20 cellular contexts compared by ENCODE assay signal in the genomic region with DNA sequence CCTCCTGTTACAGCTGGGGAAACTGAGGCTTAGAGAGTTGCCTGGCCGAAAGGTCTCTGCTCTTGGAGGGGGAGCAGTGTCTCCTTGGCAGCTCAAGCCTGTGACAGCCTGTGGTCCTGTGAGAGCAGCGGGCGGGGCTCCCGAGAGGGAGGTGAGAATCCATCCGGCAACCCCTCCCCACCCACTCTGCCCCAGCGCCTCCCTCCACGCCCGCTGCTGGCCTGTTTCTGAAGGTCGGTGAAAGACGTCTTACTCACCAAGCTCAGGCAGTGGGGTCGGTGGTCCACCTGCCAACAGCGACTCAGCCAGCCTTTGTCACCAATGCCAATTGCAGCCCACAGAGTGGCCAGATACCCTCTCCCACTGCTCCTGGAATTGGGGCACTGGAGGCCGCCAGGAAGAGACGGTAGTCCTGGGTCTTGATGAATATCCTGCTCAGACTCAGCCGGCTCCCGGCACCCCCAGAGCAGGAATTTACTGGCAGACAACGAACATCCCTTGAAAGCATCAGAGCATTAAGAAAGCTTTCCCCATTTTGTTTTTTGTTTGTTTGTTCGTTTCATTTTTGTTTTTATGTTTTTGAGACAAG. TPM values are rescaled to one million over a fixed set of nuclear protein-coding genes. Genes with fewer than 3 reads are reported as not detected.
A peak's percentile ranks its signal among the peaks of the same experiment; 100 is the strongest.
DNase-seq lines count a peak whose midpoint lies in the region; ATAC-seq and TF ChIP-seq lines count a peak whose summit lies in the region.
"Had no signal": no experiment of that assay in that cellular context is flagged by ENCODE, and none has a peak within 500 bp of the region (broad histone marks: within the 10 kb centered on the region; RNA-seq: fewer than 3 reads in every experiment).

No MANE protein-coding gene starts in this region.

- peak overlapping the region; percentile 63 for H3K9ac ChIP-seq in neuronal stem cell (ENCODE audit: low read depth, low read length, poor library complexity)

- no peak overlapping the region for H3K4me2 ChIP-seq in neuronal stem cell (ENCODE audit: insufficient read depth, low read length, poor library complexity, severe bottlenecking)

- no peak overlapping the region for H2BK12ac ChIP-seq in neuronal stem cell (ENCODE audit: low read length)

- no peak overlapping the region for H3K4me3 ChIP-seq in RWPE2 (ENCODE audit: severe bottlenecking)
- H3K4me3 ChIP-seq in neuronal stem cell (ENCODE audit: low read length in 2 of 2), result no peak overlapping the region
- H3K4me3 ChIP-seq: colonic mucosa, lung, skin epidermis, suprapubic skin had no signal

- H2BK5ac ChIP-seq in neuronal stem cell (ENCODE audit: low read length), result peak overlapping the region; percentile 68

- no CpG with 5 or more reads among the region's 18 CpGs for WGBS in neuronal stem cell (ENCODE audit: extremely low coverage in 2 of 2, insufficient read length in 2 of 2, insufficient replicate concordance in 1 of 2), 2 donors

- peak overlapping the region; percentile 66 for H3K4ac ChIP-seq in neuronal stem cell (ENCODE audit: low read length)

- no peaks in the 10 kb centered on the region for H3K9me3 ChIP-seq in RWPE2 (ENCODE audit: severe bottlenecking)
- peaks cover 0 to 4% of the 10 kb centered on the region in 2 donors for H3K9me3 ChIP-seq in neuronal stem cell (replicated peaks in 1 of 2; ENCODE audit: control insufficient read depth in 2 of 2, insufficient read depth in 1 of 2, low read depth in 1 of 2, low read length in 2 of 2)
- H3K9me3 ChIP-seq: colonic mucosa, suprapubic skin had no signal

- no peak overlapping the region for H2BK120ac ChIP-seq in neuronal stem cell (ENCODE audit: low read depth, low read length)

- no peak overlapping the region for H3K14ac ChIP-seq in neuronal stem cell (ENCODE audit: low read length)

- no peak overlapping the region for H3K27ac Mint-ChIP-seq in stimulated activated memory B cell treated with anti-CD40 and anti-IgM and Interleukin-4, amounts not matched to agents 10 μg/mL and 1 μg/mL and 100 μg/mL, for 72 hours
- H3K27ac Mint-ChIP-seq: IgD-negative memory B cell had no signal

- no peak overlapping the region for H4K8ac ChIP-seq in neuronal stem cell (ENCODE audit: low read depth, low read length)

- H2AFZ ChIP-seq in neuronal stem cell (ENCODE audit: low read length), result no peak overlapping the region

- H3K27me3 ChIP-seq in RWPE2 (ENCODE audit: insufficient read depth, poor library complexity, severe bottlenecking) (no peaks in the 10 kb centered on the region), neuronal stem cell (ENCODE audit: control insufficient read depth in 3 of 3, insufficient read depth in 3 of 3, low read depth in 1 of 3, low read length in 3 of 3) (no peaks in the 10 kb centered on the region)
- H3K27me3 ChIP-seq: colonic mucosa, suprapubic skin had no signal

- no peaks in the 10 kb centered on the region for H3K36me3 Mint-ChIP-seq in stimulated activated memory B cell treated with anti-CD40 and anti-IgM and Interleukin-4, amounts not matched to agents 10 μg/mL and 1 μg/mL and 100 μg/mL, for 72 hours
- H3K36me3 Mint-ChIP-seq: IgD-negative memory B cell had no signal

- peak overlapping the region; percentile 53 for H4K91ac ChIP-seq in neuronal stem cell (ENCODE audit: low read depth, low read length, poor library complexity)

- peaks cover 4% of the 10 kb centered on the region for H3K79me1 ChIP-seq in neuronal stem cell (ENCODE audit: low read depth, low read length)

- peak; percentile 44 for DNase-seq in Daoy (ENCODE audit: low read depth)
- DNase-seq in RWPE2 (ENCODE audit: low spot score), result no peak
- no peak for DNase-seq in epithelial cell of prostate (ENCODE audit: low read depth, low spot score)
- DNase-seq in neuronal stem cell (ENCODE audit: low spot score), result no peak
- DNase-seq in RKO (ENCODE audit: low spot score), result no peak
- DNase-seq in NCI-H446 treated with DMSO at 0.1 percent for 48 hours (lab: John Stamatoyannopoulos, UW), result no peak
- no peak for DNase-seq in NCI-H748 (lab: John Stamatoyannopoulos, UW; ENCODE audit: unreplicated experiment)
- DNase-seq: activated CD4-positive, alpha-beta T cell treated with anti-CD3 and anti-CD28 coated beads for 4 hours; activated T-cell treated with anti-CD3 and anti-CD28 coated beads, Interleukin-2, amount 50 U/mL, for 4 hours; colonic mucosa; NCI-H1417; NCI-H2081 treated with DMSO at 0.1 percent for 48 hours; stimulated activated CD4-positive, alpha-beta T cell treated with anti-CD3 and anti-CD28 coated beads, Interleukin-1b, Interleukin-23, amount 100 ng/mL, for 48 hours had no signal

- no peak overlapping the region for H3K4me3 Mint-ChIP-seq in stimulated activated memory B cell treated with anti-CD40 and anti-IgM and Interleukin-4, amounts not matched to agents 10 μg/mL and 1 μg/mL and 100 μg/mL, for 72 hours
- H3K4me3 Mint-ChIP-seq: activated T-cell treated with anti-CD3 and anti-CD28 coated beads, Interleukin-2, amount 50 U/mL, for 4 hours; IgD-negative memory B cell had no signal

- H3K27me3 Mint-ChIP-seq in stimulated activated memory B cell treated with anti-CD40 and anti-IgM and Interleukin-4, amounts not matched to agents 10 μg/mL and 1 μg/mL and 100 μg/mL, for 72 hours, result no peaks in the 10 kb centered on the region
- H3K27me3 Mint-ChIP-seq: IgD-negative memory B cell had no signal

- ATAC-seq in RWPE2 (ENCODE audit: low read depth), result no peak
- ATAC-seq in stimulated activated memory B cell treated with anti-CD40 and anti-IgM and Interleukin-4, amounts not matched to agents 10 μg/mL and 1 μg/mL and 100 μg/mL, for 72 hours, result no peak
- ATAC-seq: activated T-cell treated with anti-CD3 and anti-CD28 coated beads, Interleukin-2, amount 50 U/mL, for 4 hours; Panc1 had no signal

- no peaks in the 10 kb centered on the region for H3K4me1 Mint-ChIP-seq in stimulated activated memory B cell treated with anti-CD40 and anti-IgM and Interleukin-4, amounts not matched to agents 10 μg/mL and 1 μg/mL and 100 μg/mL, for 72 hours

- H3K36me3 ChIP-seq in RWPE2 (ENCODE audit: low read depth), result no peaks in the 10 kb centered on the region
- H3K36me3 ChIP-seq in neuronal stem cell (replicated peaks in 1 of 2; ENCODE audit: control insufficient read depth in 2 of 2, insufficient read depth in 2 of 2, low read length in 2 of 2), result no peaks in the 10 kb centered on the region
- H3K36me3 ChIP-seq: colonic mucosa, suprapubic skin had no signal

- H2BK15ac ChIP-seq in neuronal stem cell (ENCODE audit: low read length), result peak overlapping the region; percentile 95

- no peaks in the 10 kb centered on the region for H3K9me3 Mint-ChIP-seq in stimulated activated memory B cell treated with anti-CD40 and anti-IgM and Interleukin-4, amounts not matched to agents 10 μg/mL and 1 μg/mL and 100 μg/mL, for 72 hours
- H3K9me3 Mint-ChIP-seq: activated T-cell treated with anti-CD3 and anti-CD28 coated beads, Interleukin-2, amount 50 U/mL, for 4 hours; IgD-negative memory B cell had no signal

- H3K4me1 ChIP-seq in RWPE2 (ENCODE audit: insufficient read depth, poor library complexity, severe bottlenecking) (no peaks in the 10 kb centered on the region), neuronal stem cell (ENCODE audit: control insufficient read depth in 2 of 2, insufficient read depth in 1 of 2, low read depth in 1 of 2, low read length in 2 of 2) (peaks cover 14 to 17% of the 10 kb centered on the region in 2 donors)

- no peak for TF ChIP-seq CTCF in RWPE2 (IDR thresholded peaks at IDR 0.05; ENCODE audit: poor library complexity, severe bottlenecking)

- H3K27ac ChIP-seq in RWPE2 (ENCODE audit: poor library complexity, severe bottlenecking) (peak overlapping the region; percentile 20), epithelial cell of prostate (peak overlapping the region; percentile 38), neuronal stem cell (replicated peaks; ENCODE audit: low read length) (no peak overlapping the region)
- H3K27ac ChIP-seq: C4-2B, suprapubic skin had no signal

- peak overlapping the region; percentile 90 for H3K23ac ChIP-seq in neuronal stem cell (ENCODE audit: low read depth, low read length, poor library complexity)

- peak overlapping the region; percentile 71 for H2AK5ac ChIP-seq in neuronal stem cell (ENCODE audit: low read depth, low read length)

- peak overlapping the region; percentile 90 for H3K18ac ChIP-seq in neuronal stem cell (ENCODE audit: low read length)

RNA-seq across cellular contexts. Expression of a gene that starts 7.4 kb away (rescaled TPM):
- total RNA-seq in Daoy (2014; rRNA removed; shearing (Covaris generic)), result 16.5 and 18.3 TPM in 2 replicates
- 136 TPM for polyA plus RNA-seq in neuronal stem cell (2013, experiment 1 of 2)
- 133 TPM for polyA plus RNA-seq in neuronal stem cell (2013, experiment 2 of 2)
